Comparison of ENCODE assay signal across 1 cellular context in the genomic region with DNA sequence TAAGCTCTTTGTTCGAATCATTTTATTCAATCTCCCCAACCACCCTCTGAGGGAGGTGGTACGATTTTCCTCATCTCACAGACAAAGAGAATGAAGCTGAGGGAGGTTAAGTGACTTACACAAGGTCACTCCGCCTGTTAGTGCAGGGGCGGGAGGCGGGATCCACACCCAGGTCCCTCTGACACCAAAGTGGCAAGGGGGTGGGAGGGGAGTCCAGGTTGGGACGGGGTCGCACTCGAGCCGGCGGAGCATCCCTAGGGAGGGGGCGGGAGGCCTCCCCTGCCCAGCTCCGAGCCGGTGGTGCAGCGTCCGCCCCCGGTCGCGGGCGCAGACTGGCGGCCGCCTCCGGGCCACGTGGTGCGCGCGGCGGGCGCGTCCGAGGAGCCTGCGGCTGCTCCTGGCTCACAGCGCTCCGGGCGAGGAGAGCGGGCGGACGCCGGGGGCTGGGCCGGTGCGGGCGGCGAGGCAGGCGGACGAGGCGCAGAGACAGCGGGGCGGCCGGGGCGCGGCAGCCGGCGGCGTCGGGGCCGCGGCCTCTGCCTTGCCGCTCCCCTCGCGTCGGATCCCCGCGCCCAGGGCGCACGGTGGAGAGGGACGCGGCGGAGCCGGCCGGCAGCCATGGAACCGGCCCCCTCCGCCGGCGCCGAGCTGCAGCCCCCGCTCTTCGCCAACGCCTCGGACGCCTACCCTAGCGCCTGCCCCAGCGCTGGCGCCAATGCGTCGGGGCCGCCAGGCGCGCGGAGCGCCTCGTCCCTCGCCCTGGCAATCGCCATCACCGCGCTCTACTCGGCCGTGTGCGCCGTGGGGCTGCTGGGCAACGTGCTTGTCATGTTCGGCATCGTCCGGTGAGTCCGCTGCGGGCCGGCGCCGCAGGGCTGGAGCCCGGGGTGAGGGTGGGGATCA.
TF ChIP-seq lines count a peak whose summit lies in the region.

A gene (plus strand): TSS at position 405 of the 903 bp plus-strand sequence. CDS start 214 bp downstream, at position 619.

TF ChIP-seq in WTC11, 78 proteins besides CTCF, POLR2A, EP300 and RAD21 (continued from another document and continues in another):
- TF ChIP-seq, protein P1, sequence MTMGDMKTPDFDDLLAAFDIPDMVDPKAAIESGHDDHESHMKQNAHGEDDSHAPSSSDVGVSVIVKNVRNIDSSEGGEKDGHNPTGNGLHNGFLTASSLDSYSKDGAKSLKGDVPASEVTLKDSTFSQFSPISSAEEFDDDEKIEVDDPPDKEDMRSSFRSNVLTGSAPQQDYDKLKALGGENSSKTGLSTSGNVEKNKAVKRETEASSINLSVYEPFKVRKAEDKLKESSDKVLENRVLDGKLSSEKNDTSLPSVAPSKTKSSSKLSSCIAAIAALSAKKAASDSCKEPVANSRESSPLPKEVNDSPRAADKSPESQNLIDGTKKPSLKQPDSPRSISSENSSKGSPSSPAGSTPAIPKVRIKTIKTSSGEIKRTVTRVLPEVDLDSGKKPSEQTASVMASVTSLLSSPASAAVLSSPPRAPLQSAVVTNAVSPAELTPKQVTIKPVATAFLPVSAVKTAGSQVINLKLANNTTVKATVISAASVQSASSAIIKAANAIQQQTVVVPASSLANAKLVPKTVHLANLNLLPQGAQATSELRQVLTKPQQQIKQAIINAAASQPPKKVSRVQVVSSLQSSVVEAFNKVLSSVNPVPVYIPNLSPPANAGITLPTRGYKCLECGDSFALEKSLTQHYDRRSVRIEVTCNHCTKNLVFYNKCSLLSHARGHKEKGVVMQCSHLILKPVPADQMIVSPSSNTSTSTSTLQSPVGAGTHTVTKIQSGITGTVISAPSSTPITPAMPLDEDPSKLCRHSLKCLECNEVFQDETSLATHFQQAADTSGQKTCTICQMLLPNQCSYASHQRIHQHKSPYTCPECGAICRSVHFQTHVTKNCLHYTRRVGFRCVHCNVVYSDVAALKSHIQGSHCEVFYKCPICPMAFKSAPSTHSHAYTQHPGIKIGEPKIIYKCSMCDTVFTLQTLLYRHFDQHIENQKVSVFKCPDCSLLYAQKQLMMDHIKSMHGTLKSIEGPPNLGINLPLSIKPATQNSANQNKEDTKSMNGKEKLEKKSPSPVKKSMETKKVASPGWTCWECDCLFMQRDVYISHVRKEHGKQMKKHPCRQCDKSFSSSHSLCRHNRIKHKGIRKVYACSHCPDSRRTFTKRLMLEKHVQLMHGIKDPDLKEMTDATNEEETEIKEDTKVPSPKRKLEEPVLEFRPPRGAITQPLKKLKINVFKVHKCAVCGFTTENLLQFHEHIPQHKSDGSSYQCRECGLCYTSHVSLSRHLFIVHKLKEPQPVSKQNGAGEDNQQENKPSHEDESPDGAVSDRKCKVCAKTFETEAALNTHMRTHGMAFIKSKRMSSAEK (CRISPR knock-in tag; IDR thresholded peaks at IDR 0.05; ENCODE audit: borderline replicate concordance), result no peak
- TF ChIP-seq TEAD1 (CRISPR knock-in tag; IDR thresholded peaks at IDR 0.05), result no peak
- TF ChIP-seq, protein P2, sequence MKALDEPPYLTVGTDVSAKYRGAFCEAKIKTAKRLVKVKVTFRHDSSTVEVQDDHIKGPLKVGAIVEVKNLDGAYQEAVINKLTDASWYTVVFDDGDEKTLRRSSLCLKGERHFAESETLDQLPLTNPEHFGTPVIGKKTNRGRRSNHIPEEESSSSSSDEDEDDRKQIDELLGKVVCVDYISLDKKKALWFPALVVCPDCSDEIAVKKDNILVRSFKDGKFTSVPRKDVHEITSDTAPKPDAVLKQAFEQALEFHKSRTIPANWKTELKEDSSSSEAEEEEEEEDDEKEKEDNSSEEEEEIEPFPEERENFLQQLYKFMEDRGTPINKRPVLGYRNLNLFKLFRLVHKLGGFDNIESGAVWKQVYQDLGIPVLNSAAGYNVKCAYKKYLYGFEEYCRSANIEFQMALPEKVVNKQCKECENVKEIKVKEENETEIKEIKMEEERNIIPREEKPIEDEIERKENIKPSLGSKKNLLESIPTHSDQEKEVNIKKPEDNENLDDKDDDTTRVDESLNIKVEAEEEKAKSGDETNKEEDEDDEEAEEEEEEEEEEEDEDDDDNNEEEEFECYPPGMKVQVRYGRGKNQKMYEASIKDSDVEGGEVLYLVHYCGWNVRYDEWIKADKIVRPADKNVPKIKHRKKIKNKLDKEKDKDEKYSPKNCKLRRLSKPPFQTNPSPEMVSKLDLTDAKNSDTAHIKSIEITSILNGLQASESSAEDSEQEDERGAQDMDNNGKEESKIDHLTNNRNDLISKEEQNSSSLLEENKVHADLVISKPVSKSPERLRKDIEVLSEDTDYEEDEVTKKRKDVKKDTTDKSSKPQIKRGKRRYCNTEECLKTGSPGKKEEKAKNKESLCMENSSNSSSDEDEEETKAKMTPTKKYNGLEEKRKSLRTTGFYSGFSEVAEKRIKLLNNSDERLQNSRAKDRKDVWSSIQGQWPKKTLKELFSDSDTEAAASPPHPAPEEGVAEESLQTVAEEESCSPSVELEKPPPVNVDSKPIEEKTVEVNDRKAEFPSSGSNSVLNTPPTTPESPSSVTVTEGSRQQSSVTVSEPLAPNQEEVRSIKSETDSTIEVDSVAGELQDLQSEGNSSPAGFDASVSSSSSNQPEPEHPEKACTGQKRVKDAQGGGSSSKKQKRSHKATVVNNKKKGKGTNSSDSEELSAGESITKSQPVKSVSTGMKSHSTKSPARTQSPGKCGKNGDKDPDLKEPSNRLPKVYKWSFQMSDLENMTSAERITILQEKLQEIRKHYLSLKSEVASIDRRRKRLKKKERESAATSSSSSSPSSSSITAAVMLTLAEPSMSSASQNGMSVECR (CRISPR knock-in tag; IDR thresholded peaks at IDR 0.05; ENCODE audit: borderline replicate concordance), result peak; percentile 66; the same call in 1 of the 2 replicates
- TF ChIP-seq, protein P3, sequence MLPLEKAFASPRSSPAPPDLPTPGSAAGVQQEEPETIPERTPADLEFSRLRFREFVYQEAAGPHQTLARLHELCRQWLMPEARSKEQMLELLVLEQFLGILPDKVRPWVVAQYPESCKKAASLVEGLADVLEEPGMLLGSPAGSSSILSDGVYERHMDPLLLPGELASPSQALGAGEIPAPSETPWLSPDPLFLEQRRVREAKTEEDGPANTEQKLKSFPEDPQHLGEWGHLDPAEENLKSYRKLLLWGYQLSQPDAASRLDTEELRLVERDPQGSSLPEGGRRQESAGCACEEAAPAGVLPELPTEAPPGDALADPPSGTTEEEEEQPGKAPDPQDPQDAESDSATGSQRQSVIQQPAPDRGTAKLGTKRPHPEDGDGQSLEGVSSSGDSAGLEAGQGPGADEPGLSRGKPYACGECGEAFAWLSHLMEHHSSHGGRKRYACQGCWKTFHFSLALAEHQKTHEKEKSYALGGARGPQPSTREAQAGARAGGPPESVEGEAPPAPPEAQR (CRISPR knock-in tag; IDR thresholded peaks at IDR 0.05), result no peak
- TF ChIP-seq CREB1 (CRISPR knock-in tag; IDR thresholded peaks at IDR 0.05), result 0 out of 2 replicates have a peak, but pooled peaks have one; percentile 61
- TF ChIP-seq ZNF396 (CRISPR knock-in tag; IDR thresholded peaks at IDR 0.05; ENCODE audit: borderline replicate concordance), result no peak
- TF ChIP-seq ZNF416 (CRISPR knock-in tag; IDR thresholded peaks at IDR 0.05), result no peak
- TF ChIP-seq GABPB1 (CRISPR knock-in tag; IDR thresholded peaks at IDR 0.05), result no peak
- no peak for TF ChIP-seq ZNF232 (CRISPR knock-in tag; IDR thresholded peaks at IDR 0.05)
- TF ChIP-seq FOXJ3 (CRISPR knock-in tag; IDR thresholded peaks at IDR 0.05; ENCODE audit: borderline replicate concordance), result no peak
- peak; percentile 71; the same call in 1 of the 2 replicates for TF ChIP-seq ZNF121 (CRISPR knock-in tag; IDR thresholded peaks at IDR 0.05)
- TF ChIP-seq, protein P4, sequence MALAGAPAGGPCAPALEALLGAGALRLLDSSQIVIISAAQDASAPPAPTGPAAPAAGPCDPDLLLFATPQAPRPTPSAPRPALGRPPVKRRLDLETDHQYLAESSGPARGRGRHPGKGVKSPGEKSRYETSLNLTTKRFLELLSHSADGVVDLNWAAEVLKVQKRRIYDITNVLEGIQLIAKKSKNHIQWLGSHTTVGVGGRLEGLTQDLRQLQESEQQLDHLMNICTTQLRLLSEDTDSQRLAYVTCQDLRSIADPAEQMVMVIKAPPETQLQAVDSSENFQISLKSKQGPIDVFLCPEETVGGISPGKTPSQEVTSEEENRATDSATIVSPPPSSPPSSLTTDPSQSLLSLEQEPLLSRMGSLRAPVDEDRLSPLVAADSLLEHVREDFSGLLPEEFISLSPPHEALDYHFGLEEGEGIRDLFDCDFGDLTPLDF (CRISPR knock-in tag; IDR thresholded peaks at IDR 0.05), result peak; percentile 82; the same call in 1 of the 2 replicates
- TF ChIP-seq, protein P5, sequence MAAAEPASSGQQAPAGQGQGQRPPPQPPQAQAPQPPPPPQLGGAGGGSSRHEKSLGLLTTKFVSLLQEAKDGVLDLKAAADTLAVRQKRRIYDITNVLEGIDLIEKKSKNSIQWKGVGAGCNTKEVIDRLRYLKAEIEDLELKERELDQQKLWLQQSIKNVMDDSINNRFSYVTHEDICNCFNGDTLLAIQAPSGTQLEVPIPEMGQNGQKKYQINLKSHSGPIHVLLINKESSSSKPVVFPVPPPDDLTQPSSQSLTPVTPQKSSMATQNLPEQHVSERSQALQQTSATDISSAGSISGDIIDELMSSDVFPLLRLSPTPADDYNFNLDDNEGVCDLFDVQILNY (CRISPR knock-in tag; IDR thresholded peaks at IDR 0.05), result no peak
- TF ChIP-seq SP1 (CRISPR knock-in tag; conservative IDR thresholded peaks at IDR 0.05), result no peak; the same call in 1 of the 2 replicates
- TF ChIP-seq, protein P6, sequence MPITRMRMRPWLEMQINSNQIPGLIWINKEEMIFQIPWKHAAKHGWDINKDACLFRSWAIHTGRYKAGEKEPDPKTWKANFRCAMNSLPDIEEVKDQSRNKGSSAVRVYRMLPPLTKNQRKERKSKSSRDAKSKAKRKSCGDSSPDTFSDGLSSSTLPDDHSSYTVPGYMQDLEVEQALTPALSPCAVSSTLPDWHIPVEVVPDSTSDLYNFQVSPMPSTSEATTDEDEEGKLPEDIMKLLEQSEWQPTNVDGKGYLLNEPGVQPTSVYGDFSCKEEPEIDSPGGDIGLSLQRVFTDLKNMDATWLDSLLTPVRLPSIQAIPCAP (CRISPR knock-in tag; IDR thresholded peaks at IDR 0.05), result peak; percentile 87; the same call in 1 of the 2 replicates
- peak; percentile 46; the same call in 1 of the 2 replicates for TF ChIP-seq MYBL2 (CRISPR knock-in tag; IDR thresholded peaks at IDR 0.05)
- TF ChIP-seq, protein P7, sequence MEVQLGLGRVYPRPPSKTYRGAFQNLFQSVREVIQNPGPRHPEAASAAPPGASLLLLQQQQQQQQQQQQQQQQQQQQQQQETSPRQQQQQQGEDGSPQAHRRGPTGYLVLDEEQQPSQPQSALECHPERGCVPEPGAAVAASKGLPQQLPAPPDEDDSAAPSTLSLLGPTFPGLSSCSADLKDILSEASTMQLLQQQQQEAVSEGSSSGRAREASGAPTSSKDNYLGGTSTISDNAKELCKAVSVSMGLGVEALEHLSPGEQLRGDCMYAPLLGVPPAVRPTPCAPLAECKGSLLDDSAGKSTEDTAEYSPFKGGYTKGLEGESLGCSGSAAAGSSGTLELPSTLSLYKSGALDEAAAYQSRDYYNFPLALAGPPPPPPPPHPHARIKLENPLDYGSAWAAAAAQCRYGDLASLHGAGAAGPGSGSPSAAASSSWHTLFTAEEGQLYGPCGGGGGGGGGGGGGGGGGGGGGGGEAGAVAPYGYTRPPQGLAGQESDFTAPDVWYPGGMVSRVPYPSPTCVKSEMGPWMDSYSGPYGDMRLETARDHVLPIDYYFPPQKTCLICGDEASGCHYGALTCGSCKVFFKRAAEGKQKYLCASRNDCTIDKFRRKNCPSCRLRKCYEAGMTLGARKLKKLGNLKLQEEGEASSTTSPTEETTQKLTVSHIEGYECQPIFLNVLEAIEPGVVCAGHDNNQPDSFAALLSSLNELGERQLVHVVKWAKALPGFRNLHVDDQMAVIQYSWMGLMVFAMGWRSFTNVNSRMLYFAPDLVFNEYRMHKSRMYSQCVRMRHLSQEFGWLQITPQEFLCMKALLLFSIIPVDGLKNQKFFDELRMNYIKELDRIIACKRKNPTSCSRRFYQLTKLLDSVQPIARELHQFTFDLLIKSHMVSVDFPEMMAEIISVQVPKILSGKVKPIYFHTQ (CRISPR knock-in tag; IDR thresholded peaks at IDR 0.05), result no peak
- no peak for TF ChIP-seq EMX1 (CRISPR knock-in tag; IDR thresholded peaks at IDR 0.05)
- no peak for TF ChIP-seq OVOL2 (CRISPR knock-in tag; IDR thresholded peaks at IDR 0.05; ENCODE audit: borderline replicate concordance)
- TF ChIP-seq ZBTB21 (CRISPR knock-in tag; IDR thresholded peaks at IDR 0.05; ENCODE audit: borderline replicate concordance), result 0 out of 2 replicates have a peak, but pooled peaks have one; percentile 30
- TF ChIP-seq SMAD4 (CRISPR knock-in tag; IDR thresholded peaks at IDR 0.05), result peak; percentile 54
- TF ChIP-seq, protein P8, sequence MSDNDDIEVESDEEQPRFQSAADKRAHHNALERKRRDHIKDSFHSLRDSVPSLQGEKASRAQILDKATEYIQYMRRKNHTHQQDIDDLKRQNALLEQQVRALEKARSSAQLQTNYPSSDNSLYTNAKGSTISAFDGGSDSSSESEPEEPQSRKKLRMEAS (CRISPR knock-in tag; IDR thresholded peaks at IDR 0.05), result peak; percentile 94
- TF ChIP-seq, protein P9, sequence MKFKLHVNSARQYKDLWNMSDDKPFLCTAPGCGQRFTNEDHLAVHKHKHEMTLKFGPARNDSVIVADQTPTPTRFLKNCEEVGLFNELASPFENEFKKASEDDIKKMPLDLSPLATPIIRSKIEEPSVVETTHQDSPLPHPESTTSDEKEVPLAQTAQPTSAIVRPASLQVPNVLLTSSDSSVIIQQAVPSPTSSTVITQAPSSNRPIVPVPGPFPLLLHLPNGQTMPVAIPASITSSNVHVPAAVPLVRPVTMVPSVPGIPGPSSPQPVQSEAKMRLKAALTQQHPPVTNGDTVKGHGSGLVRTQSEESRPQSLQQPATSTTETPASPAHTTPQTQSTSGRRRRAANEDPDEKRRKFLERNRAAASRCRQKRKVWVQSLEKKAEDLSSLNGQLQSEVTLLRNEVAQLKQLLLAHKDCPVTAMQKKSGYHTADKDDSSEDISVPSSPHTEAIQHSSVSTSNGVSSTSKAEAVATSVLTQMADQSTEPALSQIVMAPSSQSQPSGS (CRISPR knock-in tag; IDR thresholded peaks at IDR 0.05; ENCODE audit: borderline replicate concordance, low read depth), result 0 out of 2 replicates have a peak, but pooled peaks have one; percentile 43
- no peak for TF ChIP-seq ZNF138 (CRISPR knock-in tag; conservative IDR thresholded peaks at IDR 0.05)
- TF ChIP-seq, protein P10, sequence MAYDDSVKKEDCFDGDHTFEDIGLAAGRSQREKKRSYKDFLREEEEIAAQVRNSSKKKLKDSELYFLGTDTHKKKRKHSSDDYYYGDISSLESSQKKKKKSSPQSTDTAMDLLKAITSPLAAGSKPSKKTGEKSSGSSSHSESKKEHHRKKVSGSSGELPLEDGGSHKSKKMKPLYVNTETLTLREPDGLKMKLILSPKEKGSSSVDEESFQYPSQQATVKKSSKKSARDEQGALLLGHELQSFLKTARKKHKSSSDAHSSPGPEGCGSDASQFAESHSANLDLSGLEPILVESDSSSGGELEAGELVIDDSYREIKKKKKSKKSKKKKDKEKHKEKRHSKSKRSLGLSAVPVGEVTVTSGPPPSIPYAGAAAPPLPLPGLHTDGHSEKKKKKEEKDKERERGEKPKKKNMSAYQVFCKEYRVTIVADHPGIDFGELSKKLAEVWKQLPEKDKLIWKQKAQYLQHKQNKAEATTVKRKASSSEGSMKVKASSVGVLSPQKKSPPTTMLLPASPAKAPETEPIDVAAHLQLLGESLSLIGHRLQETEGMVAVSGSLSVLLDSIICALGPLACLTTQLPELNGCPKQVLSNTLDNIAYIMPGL (CRISPR knock-in tag; IDR thresholded peaks at IDR 0.05), result peak; percentile 88
- TF ChIP-seq RELA (CRISPR knock-in tag; IDR thresholded peaks at IDR 0.05; ENCODE audit: borderline replicate concordance), result peak; percentile 89; the same call in 1 of the 2 replicates
- no peak for TF ChIP-seq KAT7 (CRISPR knock-in tag; IDR thresholded peaks at IDR 0.05; ENCODE audit: borderline replicate concordance)
- TF ChIP-seq JUN (CRISPR knock-in tag; IDR thresholded peaks at IDR 0.05), result 0 out of 2 replicates have a peak, but pooled peaks have one; percentile 66
- peak; percentile 53; the same call in 1 of the 2 replicates for TF ChIP-seq TCF7 (CRISPR knock-in tag; IDR thresholded peaks at IDR 0.05; ENCODE audit: low read depth)
- peak; percentile 62; the same call in 1 of the 2 replicates for TF ChIP-seq NFE2L1 (CRISPR knock-in tag; IDR thresholded peaks at IDR 0.05)
